Comparison of ENCODE assay signal across 1 cellular context in the genomic region with DNA sequence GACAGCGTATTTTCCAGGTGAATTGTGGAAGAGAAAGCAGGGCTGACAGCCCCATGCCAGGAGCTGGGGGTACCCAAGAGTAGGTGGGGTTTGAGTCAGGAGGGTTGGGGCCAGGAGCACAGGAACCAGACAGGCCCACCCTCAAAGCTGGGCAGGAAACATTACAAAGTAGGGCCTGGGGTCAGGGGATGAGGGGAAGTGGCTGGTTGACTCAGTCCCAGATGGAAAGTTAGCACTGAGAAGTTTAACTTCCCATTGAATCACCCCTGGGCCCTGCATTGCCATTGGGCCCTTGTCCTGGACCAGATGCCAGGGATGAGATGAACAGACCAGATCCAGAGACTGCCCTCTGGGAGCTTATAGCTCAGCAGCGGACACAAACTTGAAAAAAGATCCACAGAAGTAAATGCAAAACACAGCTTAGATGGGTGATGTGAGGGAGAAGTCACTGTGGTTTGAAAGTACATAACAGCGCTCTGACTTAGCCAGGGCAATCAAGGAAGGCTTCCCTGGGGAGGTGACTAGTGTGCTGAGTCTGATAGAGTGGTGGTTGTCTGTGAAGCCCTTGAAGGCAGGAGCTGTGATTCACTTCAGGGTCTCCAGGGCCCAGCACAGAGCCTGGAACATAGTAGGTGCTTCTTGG.
TF ChIP-seq lines count a peak whose summit lies in the region.

No MANE protein-coding gene starts in this region.

TF ChIP-seq in GM12878, 131 proteins besides CTCF, POLR2A, EP300 and RAD21:
- TF ChIP-seq HDAC6 (IDR thresholded peaks at IDR 0.05; ENCODE audit: unreplicated experiment) = no peak
- TF ChIP-seq MTA2 (IDR thresholded peaks at IDR 0.05; ENCODE audit: low read depth) = no peak
- no peak for TF ChIP-seq NFIC (IDR thresholded peaks at IDR 0.05; ENCODE audit: low read depth, low read length)
- TF ChIP-seq RBBP5 (conservative IDR thresholded peaks at IDR 0.05) = no peak
- peak; percentile 91 for TF ChIP-seq SMARCA5 (IDR thresholded peaks at IDR 0.05)
- TF ChIP-seq RELA (IDR thresholded peaks at IDR 0.05; ENCODE audit: borderline replicate concordance, partially characterized antibody) = no peak
- TF ChIP-seq SREBF1 (IDR thresholded peaks at IDR 0.05; ENCODE audit: low read length) = no peak
- TF ChIP-seq, protein P1, sequence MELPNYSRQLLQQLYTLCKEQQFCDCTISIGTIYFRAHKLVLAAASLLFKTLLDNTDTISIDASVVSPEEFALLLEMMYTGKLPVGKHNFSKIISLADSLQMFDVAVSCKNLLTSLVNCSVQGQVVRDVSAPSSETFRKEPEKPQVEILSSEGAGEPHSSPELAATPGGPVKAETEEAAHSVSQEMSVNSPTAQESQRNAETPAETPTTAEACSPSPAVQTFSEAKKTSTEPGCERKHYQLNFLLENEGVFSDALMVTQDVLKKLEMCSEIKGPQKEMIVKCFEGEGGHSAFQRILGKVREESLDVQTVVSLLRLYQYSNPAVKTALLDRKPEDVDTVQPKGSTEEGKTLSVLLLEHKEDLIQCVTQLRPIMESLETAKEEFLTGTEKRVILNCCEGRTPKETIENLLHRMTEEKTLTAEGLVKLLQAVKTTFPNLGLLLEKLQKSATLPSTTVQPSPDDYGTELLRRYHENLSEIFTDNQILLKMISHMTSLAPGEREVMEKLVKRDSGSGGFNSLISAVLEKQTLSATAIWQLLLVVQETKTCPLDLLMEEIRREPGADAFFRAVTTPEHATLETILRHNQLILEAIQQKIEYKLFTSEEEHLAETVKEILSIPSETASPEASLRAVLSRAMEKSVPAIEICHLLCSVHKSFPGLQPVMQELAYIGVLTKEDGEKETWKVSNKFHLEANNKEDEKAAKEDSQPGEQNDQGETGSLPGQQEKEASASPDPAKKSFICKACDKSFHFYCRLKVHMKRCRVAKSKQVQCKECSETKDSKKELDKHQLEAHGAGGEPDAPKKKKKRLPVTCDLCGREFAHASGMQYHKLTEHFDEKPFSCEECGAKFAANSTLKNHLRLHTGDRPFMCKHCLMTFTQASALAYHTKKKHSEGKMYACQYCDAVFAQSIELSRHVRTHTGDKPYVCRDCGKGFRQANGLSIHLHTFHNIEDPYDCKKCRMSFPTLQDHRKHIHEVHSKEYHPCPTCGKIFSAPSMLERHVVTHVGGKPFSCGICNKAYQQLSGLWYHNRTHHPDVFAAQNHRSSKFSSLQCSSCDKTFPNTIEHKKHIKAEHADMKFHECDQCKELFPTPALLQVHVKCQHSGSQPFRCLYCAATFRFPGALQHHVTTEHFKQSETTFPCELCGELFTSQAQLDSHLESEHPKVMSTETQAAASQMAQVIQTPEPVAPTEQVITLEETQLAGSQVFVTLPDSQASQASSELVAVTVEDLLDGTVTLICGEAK (IDR thresholded peaks at IDR 0.05; ENCODE audit: borderline replicate concordance) = no peak
- TF ChIP-seq, protein P2, sequence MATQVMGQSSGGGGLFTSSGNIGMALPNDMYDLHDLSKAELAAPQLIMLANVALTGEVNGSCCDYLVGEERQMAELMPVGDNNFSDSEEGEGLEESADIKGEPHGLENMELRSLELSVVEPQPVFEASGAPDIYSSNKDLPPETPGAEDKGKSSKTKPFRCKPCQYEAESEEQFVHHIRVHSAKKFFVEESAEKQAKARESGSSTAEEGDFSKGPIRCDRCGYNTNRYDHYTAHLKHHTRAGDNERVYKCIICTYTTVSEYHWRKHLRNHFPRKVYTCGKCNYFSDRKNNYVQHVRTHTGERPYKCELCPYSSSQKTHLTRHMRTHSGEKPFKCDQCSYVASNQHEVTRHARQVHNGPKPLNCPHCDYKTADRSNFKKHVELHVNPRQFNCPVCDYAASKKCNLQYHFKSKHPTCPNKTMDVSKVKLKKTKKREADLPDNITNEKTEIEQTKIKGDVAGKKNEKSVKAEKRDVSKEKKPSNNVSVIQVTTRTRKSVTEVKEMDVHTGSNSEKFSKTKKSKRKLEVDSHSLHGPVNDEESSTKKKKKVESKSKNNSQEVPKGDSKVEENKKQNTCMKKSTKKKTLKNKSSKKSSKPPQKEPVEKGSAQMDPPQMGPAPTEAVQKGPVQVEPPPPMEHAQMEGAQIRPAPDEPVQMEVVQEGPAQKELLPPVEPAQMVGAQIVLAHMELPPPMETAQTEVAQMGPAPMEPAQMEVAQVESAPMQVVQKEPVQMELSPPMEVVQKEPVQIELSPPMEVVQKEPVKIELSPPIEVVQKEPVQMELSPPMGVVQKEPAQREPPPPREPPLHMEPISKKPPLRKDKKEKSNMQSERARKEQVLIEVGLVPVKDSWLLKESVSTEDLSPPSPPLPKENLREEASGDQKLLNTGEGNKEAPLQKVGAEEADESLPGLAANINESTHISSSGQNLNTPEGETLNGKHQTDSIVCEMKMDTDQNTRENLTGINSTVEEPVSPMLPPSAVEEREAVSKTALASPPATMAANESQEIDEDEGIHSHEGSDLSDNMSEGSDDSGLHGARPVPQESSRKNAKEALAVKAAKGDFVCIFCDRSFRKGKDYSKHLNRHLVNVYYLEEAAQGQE (IDR thresholded peaks at IDR 0.05; ENCODE audit: low read depth, low read length) = no peak
- TF ChIP-seq, protein P3, sequence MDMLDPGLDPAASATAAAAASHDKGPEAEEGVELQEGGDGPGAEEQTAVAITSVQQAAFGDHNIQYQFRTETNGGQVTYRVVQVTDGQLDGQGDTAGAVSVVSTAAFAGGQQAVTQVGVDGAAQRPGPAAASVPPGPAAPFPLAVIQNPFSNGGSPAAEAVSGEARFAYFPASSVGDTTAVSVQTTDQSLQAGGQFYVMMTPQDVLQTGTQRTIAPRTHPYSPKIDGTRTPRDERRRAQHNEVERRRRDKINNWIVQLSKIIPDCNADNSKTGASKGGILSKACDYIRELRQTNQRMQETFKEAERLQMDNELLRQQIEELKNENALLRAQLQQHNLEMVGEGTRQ (IDR thresholded peaks at IDR 0.05; ENCODE audit: borderline replicate concordance, low read depth, low read length) = no peak
- no peak for TF ChIP-seq CEBPB (IDR thresholded peaks at IDR 0.05; ENCODE audit: borderline replicate concordance in 1 of 2, low read depth in 2 of 2, low read length in 2 of 2)
- 0 out of 2 replicates have a peak, but pooled peaks have one; percentile 24 for TF ChIP-seq ZNF217 (IDR thresholded peaks at IDR 0.05)
- no peak for TF ChIP-seq IKZF1 (conservative IDR thresholded peaks at IDR 0.05)
- peak; percentile 17; the same call in 1 of the 2 replicates for TF ChIP-seq RUNX3 (IDR thresholded peaks at IDR 0.05; ENCODE audit: low read length)
- TF ChIP-seq SIN3A (IDR thresholded peaks at IDR 0.05; ENCODE audit: low read depth, low read length) = no peak
- TF ChIP-seq MYC (IDR thresholded peaks at IDR 0.05; ENCODE audit: insufficient read depth, insufficient read length, insufficient replicate concordance, low read length, severe bottlenecking) = no peak
- TF ChIP-seq TBL1XR1 (IDR thresholded peaks at IDR 0.05; ENCODE audit: low read depth, low read length) = no peak
